8 cellular contexts compared by ENCODE assay signal in genomic region chr12:89051065-89051677, GRCh38.
A peak's percentile ranks its signal among the peaks of the same experiment; 100 is the strongest.
DNase-seq lines count a peak whose midpoint lies in the region; ATAC-seq and TF ChIP-seq lines count a peak whose summit lies in the region.

No MANE protein-coding gene starts in this region.

- no peak overlapping the region for H3K9ac ChIP-seq in Karpas-422 (ENCODE audit: low read length)

- BruUV-seq in Panc1 (replicated peaks; lab: Mats Ljungman, UMichigan), result no TSS peak

- H3K9me2 ChIP-seq in Karpas-422 (replicated peaks; ENCODE audit: insufficient read depth, low read length), result no peaks in the 10 kb centered on the region

- no peak overlapping the region for H3K27ac ChIP-seq in Karpas-422 (ENCODE audit: low read length)
- H3K27ac ChIP-seq in Panc1 (ENCODE audit: low read length), result no peak overlapping the region

- intact Hi-C loops in Panc1 (cut with micrococcal nuclease; ENCODE audit: unreplicated experiment), result loop anchor here (1.0 to 10.0 kb wide), 2 partner anchors 304 to 411 kb away; partner anchors contain the start of gene DUSP6

- in situ Hi-C loops in Panc1 (cut with HindIII; ENCODE audit: low pct_unique_long_range_greater_than_20kb, low sequenced_read_pairs), result no loop called here

- H3K36me3 Mint-ChIP-seq in activated CD4-positive, alpha-beta T cell treated with anti-CD3 and anti-CD28 coated beads, Interleukin-2, amount 10 ng/mL, durations not matched to agents 7 days and 5 days (ENCODE audit: low read depth), result peaks cover 23% of the 10 kb centered on the region

- H3K4me1 ChIP-seq in Karpas-422 (ENCODE audit: low read length) (no peaks in the 10 kb centered on the region), Panc1 (ENCODE audit: control insufficient read depth, insufficient read depth, low read length) (no peaks in the 10 kb centered on the region)

- H3K79me2 ChIP-seq in Karpas-422 (ENCODE audit: low read length), result no peaks in the 10 kb centered on the region

- H3K4me2 ChIP-seq in Karpas-422 (ENCODE audit: low read depth, low read length, poor library complexity, severe bottlenecking), result no peak overlapping the region

- no peak overlapping the region for H2AFZ ChIP-seq in Karpas-422 (ENCODE audit: low read length)

- H3K36me3 ChIP-seq in Karpas-422 (ENCODE audit: insufficient read depth, low read length), result no peaks in the 10 kb centered on the region
- no peaks in the 10 kb centered on the region for H3K36me3 ChIP-seq in Panc1 (ENCODE audit: control insufficient read depth, insufficient read depth, low read length)

- H3K4me3 Mint-ChIP-seq in activated CD4-positive, alpha-beta T cell treated with anti-CD3 and anti-CD28 coated beads, Interleukin-2, amount 10 ng/mL, durations not matched to agents 7 days and 5 days, result no peak overlapping the region

- no peak overlapping the region for H3K27ac Mint-ChIP-seq in activated CD4-positive, alpha-beta T cell treated with anti-CD3 and anti-CD28 coated beads, Interleukin-2, amount 10 ng/mL, durations not matched to agents 7 days and 5 days

- POLR2A ChIA-PET in activated CD4-positive, alpha-beta T cell treated with anti-CD3 and anti-CD28 coated beads, Interleukin-2, amount 10 ng/mL, durations not matched to agents 7 days and 5 days (lab: Charles Lee), result no interaction called here
- POLR2A ChIA-PET in Panc1 (lab: Charles Lee), result no interaction called here

- CTCF ChIA-PET in activated CD4-positive, alpha-beta T cell treated with anti-CD3 and anti-CD28 coated beads, Interleukin-2, amount 10 ng/mL, durations not matched to agents 7 days and 5 days (lab: Charles Lee), result interaction anchor here (1.0 to 1.5 kb wide), 6 partner anchors 8 to 320 kb away, joined by 3 read pairs; no protein-coding TSS in a partner anchor
- CTCF ChIA-PET in Panc1 (lab: Charles Lee), result no interaction called here

- H3K27me3 ChIP-seq in Karpas-422 (ENCODE audit: low read length) (no peaks in the 10 kb centered on the region), Panc1 (ENCODE audit: control insufficient read depth, insufficient read depth, low read length) (no peaks in the 10 kb centered on the region; the same call in 1 of the 2 replicates)

- peaks cover 22% of the 10 kb centered on the region for H3K4me1 Mint-ChIP-seq in activated CD4-positive, alpha-beta T cell treated with anti-CD3 and anti-CD28 coated beads, Interleukin-2, amount 10 ng/mL, durations not matched to agents 7 days and 5 days

- no peaks in the 10 kb centered on the region for H3K9me3 ChIP-seq in Karpas-422 (ENCODE audit: low read length)
- no peaks in the 10 kb centered on the region for H3K9me3 ChIP-seq in Panc1 (ENCODE audit: control insufficient read depth, insufficient read depth, low read depth, low read length)

- peaks cover 19% of the 10 kb centered on the region for H3K9me3 Mint-ChIP-seq in activated CD4-positive, alpha-beta T cell treated with anti-CD3 and anti-CD28 coated beads, Interleukin-2, amount 10 ng/mL, durations not matched to agents 7 days and 5 days

- H3K4me3 ChIP-seq in Karpas-422 (ENCODE audit: low read length) (no peak overlapping the region), Panc1 (ENCODE audit: low read depth in 2 of 2, low read length in 2 of 2) (no peak overlapping the region)

- peak; percentile 77; the same call in 1 of the 2 replicates for TF ChIP-seq CTCF in Panc1 (IDR thresholded peaks at IDR 0.05)

- H4K20me1 ChIP-seq in Karpas-422 (ENCODE audit: insufficient read depth, low read depth, low read length), result no peaks in the 10 kb centered on the region

- ATAC-seq in GM21576 (IDR thresholded peaks at IDR 0.05; ENCODE audit: unreplicated experiment), result peak; percentile 62
- ATAC-seq in Panc1, result peak; percentile 83

- DNase-seq in activated CD4-positive, alpha-beta T cell treated with anti-CD3 and anti-CD28 coated beads, Interleukin-2, amount 10 ng/mL, durations not matched to agents 7 days and 5 days, result peak; percentile 54
- no peak for DNase-seq in activated CD4-positive, alpha-beta T cell treated with anti-CD3 and anti-CD28 coated beads for 48 hours
- peak; percentile 76 for DNase-seq in Karpas-422
- peak; percentile 51 for DNase-seq in Panc1 (ENCODE audit: low read depth, low spot score)
- DNase-seq in effector CD4-positive, alpha-beta T cell, result peak; percentile 17
- DNase-seq in medulla oblongata (ENCODE audit: extremely low spot score), result peak; percentile 85
- no peak for DNase-seq in HK-2 (ENCODE audit: unreplicated experiment)

- no peaks in the 10 kb centered on the region for H3K27me3 Mint-ChIP-seq in activated CD4-positive, alpha-beta T cell treated with anti-CD3 and anti-CD28 coated beads, Interleukin-2, amount 10 ng/mL, durations not matched to agents 7 days and 5 days

Comparison
In these comparisons a context has a peak if more than half of its experiments do, and no peak if none do; other contexts are left out.
1. DNase-seq: peak in activated CD4-positive, alpha-beta T cell treated with anti-CD3 and anti-CD28 coated beads, Interleukin-2, amount 10 ng/mL, durations not matched to agents 7 days and 5 days (single experiment), Karpas-422 (single experiment), Panc1 (single experiment), effector CD4-positive, alpha-beta T cell (single experiment) and medulla oblongata (single experiment); none in activated CD4-positive, alpha-beta T cell treated with anti-CD3 and anti-CD28 coated beads for 48 hours (single experiment) and HK-2 (single experiment).